1 cellular context compared by ENCODE assay signal in the genomic region with DNA sequence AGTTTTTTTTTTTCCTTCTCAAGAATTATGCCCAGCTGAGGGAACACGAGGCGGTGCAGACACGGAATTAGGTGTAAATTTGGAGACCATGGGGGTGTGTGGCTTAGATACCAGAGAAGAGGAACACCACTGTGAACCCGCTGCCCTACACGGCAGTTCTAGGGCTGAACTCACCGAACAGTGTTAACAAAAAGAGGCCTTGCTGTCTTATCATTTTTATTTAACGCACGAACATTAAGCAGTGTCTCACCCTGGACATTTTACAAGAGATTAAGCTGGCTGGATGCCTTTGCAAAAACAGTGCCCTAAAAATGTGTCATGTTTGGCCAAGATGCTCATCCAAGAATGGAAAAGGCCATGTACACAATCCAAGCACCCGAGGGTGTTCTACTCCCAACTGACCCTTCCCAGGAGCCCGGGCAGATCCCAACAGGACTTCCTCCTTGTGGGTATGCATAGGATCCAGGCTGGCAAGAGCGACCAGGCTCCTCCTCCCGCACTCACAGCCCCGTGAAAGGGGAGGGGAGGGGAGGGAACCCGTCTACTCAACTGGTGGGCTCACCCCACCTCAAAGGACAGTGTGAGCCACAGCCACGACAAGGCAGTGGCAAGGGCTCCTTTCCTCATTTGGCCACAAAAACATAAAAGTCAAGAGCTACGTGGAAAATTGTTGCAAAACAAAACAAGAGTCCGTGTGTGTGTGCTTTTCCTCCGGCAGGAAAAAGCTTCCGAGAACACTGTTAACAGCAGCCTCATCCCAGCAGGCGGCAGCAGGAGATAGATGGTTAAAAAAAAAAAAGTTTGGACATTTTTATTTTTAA.
TF ChIP-seq lines count a peak whose summit lies in the region.

No MANE protein-coding gene starts in this region.

TF ChIP-seq in GM23338, 12 proteins besides CTCF, POLR2A, EP300 and RAD21 (continued from another document):
- TF ChIP-seq ETS1 (IDR thresholded peaks at IDR 0.05) (no peak), STAT1 (IDR thresholded peaks at IDR 0.05; ENCODE audit: unreplicated experiment) (no peak), NANOG (IDR thresholded peaks at IDR 0.05; ENCODE audit: borderline replicate concordance) (no peak), EZH2 (IDR thresholded peaks at IDR 0.05; ENCODE audit: low read depth, unreplicated experiment) (no peak)
- TF ChIP-seq, protein P1, sequence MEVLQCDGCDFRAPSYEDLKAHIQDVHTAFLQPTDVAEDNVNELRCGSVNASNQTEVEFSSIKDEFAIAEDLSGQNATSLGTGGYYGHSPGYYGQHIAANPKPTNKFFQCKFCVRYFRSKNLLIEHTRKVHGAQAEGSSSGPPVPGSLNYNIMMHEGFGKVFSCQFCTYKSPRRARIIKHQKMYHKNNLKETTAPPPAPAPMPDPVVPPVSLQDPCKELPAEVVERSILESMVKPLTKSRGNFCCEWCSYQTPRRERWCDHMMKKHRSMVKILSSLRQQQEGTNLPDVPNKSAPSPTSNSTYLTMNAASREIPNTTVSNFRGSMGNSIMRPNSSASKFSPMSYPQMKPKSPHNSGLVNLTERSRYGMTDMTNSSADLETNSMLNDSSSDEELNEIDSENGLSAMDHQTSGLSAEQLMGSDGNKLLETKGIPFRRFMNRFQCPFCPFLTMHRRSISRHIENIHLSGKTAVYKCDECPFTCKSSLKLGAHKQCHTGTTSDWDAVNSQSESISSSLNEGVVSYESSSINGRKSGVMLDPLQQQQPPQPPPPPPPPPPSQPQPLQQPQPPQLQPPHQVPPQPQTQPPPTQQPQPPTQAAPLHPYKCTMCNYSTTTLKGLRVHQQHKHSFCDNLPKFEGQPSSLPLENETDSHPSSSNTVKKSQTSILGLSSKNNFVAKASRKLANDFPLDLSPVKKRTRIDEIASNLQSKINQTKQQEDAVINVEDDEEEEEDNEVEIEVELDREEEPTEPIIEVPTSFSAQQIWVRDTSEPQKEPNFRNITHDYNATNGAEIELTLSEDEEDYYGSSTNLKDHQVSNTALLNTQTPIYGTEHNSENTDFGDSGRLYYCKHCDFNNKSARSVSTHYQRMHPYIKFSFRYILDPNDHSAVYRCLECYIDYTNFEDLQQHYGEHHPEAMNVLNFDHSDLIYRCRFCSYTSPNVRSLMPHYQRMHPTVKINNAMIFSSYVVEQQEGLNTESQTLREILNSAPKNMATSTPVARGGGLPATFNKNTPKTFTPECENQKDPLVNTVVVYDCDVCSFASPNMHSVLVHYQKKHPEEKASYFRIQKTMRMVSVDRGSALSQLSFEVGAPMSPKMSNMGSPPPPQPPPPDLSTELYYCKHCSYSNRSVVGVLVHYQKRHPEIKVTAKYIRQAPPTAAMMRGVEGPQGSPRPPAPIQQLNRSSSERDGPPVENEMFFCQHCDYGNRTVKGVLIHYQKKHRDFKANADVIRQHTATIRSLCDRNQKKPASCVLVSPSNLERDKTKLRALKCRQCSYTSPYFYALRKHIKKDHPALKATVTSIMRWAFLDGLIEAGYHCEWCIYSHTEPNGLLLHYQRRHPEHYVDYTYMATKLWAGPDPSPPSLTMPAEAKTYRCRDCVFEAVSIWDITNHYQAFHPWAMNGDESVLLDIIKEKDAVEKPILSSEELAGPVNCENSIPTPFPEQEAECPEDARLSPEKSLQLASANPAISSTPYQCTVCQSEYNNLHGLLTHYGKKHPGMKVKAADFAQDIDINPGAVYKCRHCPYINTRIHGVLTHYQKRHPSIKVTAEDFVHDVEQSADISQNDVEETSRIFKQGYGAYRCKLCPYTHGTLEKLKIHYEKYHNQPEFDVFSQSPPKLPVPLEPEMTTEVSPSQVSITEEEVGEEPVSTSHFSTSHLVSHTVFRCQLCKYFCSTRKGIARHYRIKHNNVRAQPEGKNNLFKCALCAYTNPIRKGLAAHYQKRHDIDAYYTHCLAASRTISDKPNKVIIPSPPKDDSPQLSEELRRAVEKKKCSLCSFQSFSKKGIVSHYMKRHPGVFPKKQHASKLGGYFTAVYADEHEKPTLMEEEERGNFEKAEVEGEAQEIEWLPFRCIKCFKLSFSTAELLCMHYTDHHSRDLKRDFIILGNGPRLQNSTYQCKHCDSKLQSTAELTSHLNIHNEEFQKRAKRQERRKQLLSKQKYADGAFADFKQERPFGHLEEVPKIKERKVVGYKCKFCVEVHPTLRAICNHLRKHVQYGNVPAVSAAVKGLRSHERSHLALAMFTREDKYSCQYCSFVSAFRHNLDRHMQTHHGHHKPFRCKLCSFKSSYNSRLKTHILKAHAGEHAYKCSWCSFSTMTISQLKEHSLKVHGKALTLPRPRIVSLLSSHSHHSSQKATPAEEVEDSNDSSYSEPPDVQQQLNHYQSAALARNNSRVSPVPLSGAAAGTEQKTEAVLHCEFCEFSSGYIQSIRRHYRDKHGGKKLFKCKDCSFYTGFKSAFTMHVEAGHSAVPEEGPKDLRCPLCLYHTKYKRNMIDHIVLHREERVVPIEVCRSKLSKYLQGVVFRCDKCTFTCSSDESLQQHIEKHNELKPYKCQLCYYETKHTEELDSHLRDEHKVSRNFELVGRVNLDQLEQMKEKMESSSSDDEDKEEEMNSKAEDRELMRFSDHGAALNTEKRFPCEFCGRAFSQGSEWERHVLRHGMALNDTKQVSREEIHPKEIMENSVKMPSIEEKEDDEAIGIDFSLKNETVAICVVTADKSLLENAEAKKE (CRISPR knock-in tag; IDR thresholded peaks at IDR 0.05): no peak
